Comparison of ENCODE assay signal across 25 cellular contexts in the genomic region with DNA sequence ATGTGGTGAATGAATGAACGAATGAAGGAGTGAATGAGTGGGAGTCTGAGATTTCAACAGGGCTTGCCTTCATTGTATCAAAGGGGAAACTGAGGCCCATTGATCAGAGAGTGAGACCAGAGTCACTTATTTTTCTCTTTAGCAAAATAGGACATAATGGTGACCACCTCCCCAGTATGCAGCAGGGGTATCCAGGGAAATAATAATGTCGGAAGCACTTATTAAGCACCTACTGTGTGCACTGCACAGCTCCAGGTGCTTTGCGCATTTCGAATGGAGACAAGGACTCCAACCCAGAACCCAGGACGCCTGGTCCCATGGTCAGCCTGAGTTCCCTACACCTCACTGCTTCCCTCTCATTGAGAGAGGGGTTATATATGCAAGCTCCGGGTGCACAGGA. TPM values are rescaled to one million over a fixed set of nuclear protein-coding genes. Genes with fewer than 3 reads are reported as not detected.
"Had no signal": no experiment of that assay in that cellular context is flagged by ENCODE, and none has a peak within 500 bp of the region (broad histone marks: within the 10 kb centered on the region; RNA-seq: fewer than 3 reads in every experiment).

No MANE protein-coding gene starts in this region.

- H3K36me3 Mint-ChIP-seq: activated CD4-positive, alpha-beta memory T cell treated with anti-CD3 and anti-CD28 coated beads for 36 hours; activated naive CD8-positive, alpha-beta T cell treated with anti-CD3 and anti-CD28 coated beads for 36 hours had no signal

- H3K4me3 Mint-ChIP-seq: activated CD4-positive, alpha-beta memory T cell treated with anti-CD3 and anti-CD28 coated beads for 36 hours; activated CD4-positive, alpha-beta T cell treated with anti-CD3 and anti-CD28 coated beads, Interleukin-2, amount 10 ng/mL, durations not matched to agents 7 days and 5 days; activated naive CD8-positive, alpha-beta T cell treated with anti-CD3 and anti-CD28 coated beads for 36 hours; activated T-cell treated with anti-CD3 and anti-CD28 coated beads, Interleukin-2, amount 50 U/mL, for 4 hours; T-helper 17 cell had no signal

- H3K4me1 Mint-ChIP-seq: activated naive CD8-positive, alpha-beta T cell treated with anti-CD3 and anti-CD28 coated beads for 36 hours had no signal

- DNase-seq: activated CD4-positive, alpha-beta memory T cell treated with anti-CD3 and anti-CD28 coated beads for 36 hours; activated CD4-positive, alpha-beta T cell treated with anti-CD3 and anti-CD28 coated beads, Interleukin-2, amount 10 ng/mL, durations not matched to agents 7 days and 5 days; activated CD4-positive, CD25-positive, alpha-beta regulatory T cell; activated CD8-positive, alpha-beta memory T cell treated with anti-CD3 and anti-CD28 coated beads for 24 hours; activated effector memory CD4-positive, alpha-beta T cell treated with anti-CD3 and anti-CD28 coated beads, Interleukin-2, amount 50 U/mL, for 16 hours; activated naive CD4-positive, alpha-beta T cell treated with Interleukin-2 at 50 U/mL for 16 hours; activated naive CD8-positive, alpha-beta T cell treated with anti-CD3 and anti-CD28 coated beads for 36 hours; activated T-cell treated with anti-CD3 and anti-CD28 coated beads, Interleukin-2, amount 50 U/mL, for 4 hours; anterior cingulate cortex; caudate nucleus; Karpas-422; MM.1S; NCI-H1105; NCI-H1436; NCI-H1694 treated with DMSO at 0.1 percent for 48 hours; NCI-H2029 treated with DMSO at 0.1 percent for 48 hours; NCI-H345; NCI-H510A; NCI-H526 treated with DMSO at 0.1 percent for 48 hours; NCI-H82; Peyer's patch; SHP77; T-helper 17 cell; T-helper 9 cell had no signal

- H3K27ac Mint-ChIP-seq: activated CD4-positive, alpha-beta memory T cell treated with anti-CD3 and anti-CD28 coated beads for 36 hours; activated CD4-positive, alpha-beta T cell treated with anti-CD3 and anti-CD28 coated beads, Interleukin-2, amount 10 ng/mL, durations not matched to agents 7 days and 5 days; activated naive CD8-positive, alpha-beta T cell treated with anti-CD3 and anti-CD28 coated beads for 36 hours; T-helper 17 cell had no signal

- ATAC-seq: activated T-cell treated with anti-CD3 and anti-CD28 coated beads, Interleukin-2, amount 50 U/mL, for 4 hours; T-helper 17 cell had no signal

- H3K9me3 Mint-ChIP-seq: activated CD4-positive, alpha-beta memory T cell treated with anti-CD3 and anti-CD28 coated beads for 36 hours; activated CD4-positive, alpha-beta T cell treated with anti-CD3 and anti-CD28 coated beads, Interleukin-2, amount 10 ng/mL, durations not matched to agents 7 days and 5 days; activated naive CD8-positive, alpha-beta T cell treated with anti-CD3 and anti-CD28 coated beads for 36 hours; activated T-cell treated with anti-CD3 and anti-CD28 coated beads, Interleukin-2, amount 50 U/mL, for 4 hours had no signal

RNA-seq across cellular contexts. Expression of gene SEMA6B, which starts 26.8 kb away (rescaled TPM):
- total RNA-seq: activated CD4-positive, alpha-beta T cell treated with anti-CD3 and anti-CD28 coated beads, Interleukin-2, amount 10 ng/mL, durations not matched to agents 7 days and 5 days; activated naive CD8-positive, alpha-beta T cell treated with anti-CD3 and anti-CD28 coated beads for 36 hours had no signal

RNA-seq across cellular contexts. Expression of gene LRG1, which starts 46.4 kb away (rescaled TPM):
- total RNA-seq: SJSA1 had no signal

RNA-seq across cellular contexts. Expression of gene PLIN5, which starts 51.2 kb away (rescaled TPM):
- total RNA-seq: activated CD4-positive, alpha-beta T cell treated with anti-CD3 and anti-CD28 coated beads, Interleukin-2, amount 10 ng/mL, durations not matched to agents 7 days and 5 days; SJSA1; T-helper 17 cell had no signal
